Comparison of ENCODE assay signal across 16 cellular contexts in genomic region chr14:76564471-76565119, GRCh38.
DNase-seq lines count a peak whose midpoint lies in the region; ATAC-seq and TF ChIP-seq lines count a peak whose summit lies in the region.
"Had no signal": no experiment of that assay in that cellular context is flagged by ENCODE, and none has a peak within 500 bp of the region (broad histone marks: within the 10 kb centered on the region; RNA-seq: fewer than 3 reads in every experiment).

No MANE protein-coding gene starts in this region.

- no peak overlapping the region for H3K9ac ChIP-seq in mammary epithelial cell (ENCODE audit: insufficient read depth, low read length)
- H3K9ac ChIP-seq: BLaER1, KMS-11 had no signal

- no peaks in the 10 kb centered on the region for H4K20me1 ChIP-seq in mammary epithelial cell (ENCODE audit: insufficient read depth, low read length)
- H4K20me1 ChIP-seq: BLaER1 had no signal

- TF ChIP-seq CTCF in 22Rv1 (IDR thresholded peaks at IDR 0.05) (peak; percentile 9; the same call in 1 of the 2 replicates), GM06990 (IDR thresholded peaks at IDR 0.05; ENCODE audit: insufficient read depth, low read length, poor library complexity, severe bottlenecking) (peak; percentile 34), mammary epithelial cell (conservative IDR thresholded peaks at IDR 0.05 in 1 of 2, IDR thresholded peaks at IDR 0.05 in 1 of 2; ENCODE audit: extremely low read depth in 1 of 2, insufficient read depth in 1 of 2, low read depth in 1 of 2, low read length in 2 of 2) (peak; percentile 12 to 31)

- no peak overlapping the region for H3K4me2 ChIP-seq in mammary epithelial cell (ENCODE audit: insufficient read depth, low read depth, low read length)
- H3K4me2 ChIP-seq: BLaER1, KMS-11 had no signal

- WGBS in mammary epithelial cell (ENCODE audit: low coverage, missing lambda C conversion rate), result 42% methylated on average over 3 of the region's 4 CpGs

- no TSS peak for BruUV-seq in mammary epithelial cell (replicated peaks; lab: Mats Ljungman, UMichigan)

- H3K4me3 Mint-ChIP-seq in activated T-helper 2 cell treated with anti-CD3 and anti-CD28 coated beads, Interferon-gamma antibody, Interleukin-2, Interleukin-4, amounts not matched to agents 10 μg/mL and 5 μg/mL and 100 μg/mL, durations not matched to agents 14 hours and 24 hours and 36 hours (ENCODE audit: low read depth), result no peak overlapping the region
- H3K4me3 Mint-ChIP-seq: activated CD4-positive, alpha-beta memory T cell treated with anti-CD3 and anti-CD28 coated beads for 36 hours; nephron progenitor cell; T-helper 17 cell had no signal

- peak overlapping the region; percentile 28 for H2AFZ ChIP-seq in mammary epithelial cell (ENCODE audit: low read depth, low read length)

- in situ Hi-C loops in mammary epithelial cell (cut with MboI; ENCODE audit: low sequenced_read_pairs in 2 of 2), result no loop called here

- dilution Hi-C loops in mammary epithelial cell (cut with HindIII; ENCODE audit: low sequenced_read_pairs), result no loop called here

- H3K27ac ChIP-seq in 22Rv1, result no peak overlapping the region
- H3K27ac ChIP-seq in mammary epithelial cell (ENCODE audit: insufficient read depth, low read depth, low read length), result no peak overlapping the region
- H3K27ac ChIP-seq: BLaER1, KMS-11, sigmoid colon had no signal

- no peaks in the 10 kb centered on the region for H3K4me1 Mint-ChIP-seq in activated T-helper 2 cell treated with anti-CD3 and anti-CD28 coated beads, Interferon-gamma antibody, Interleukin-2, Interleukin-4, amounts not matched to agents 10 μg/mL and 5 μg/mL and 100 μg/mL, durations not matched to agents 14 hours and 24 hours and 36 hours (ENCODE audit: low read depth)
- H3K4me1 Mint-ChIP-seq: nephron progenitor cell, T-helper 17 cell had no signal

- H3K36me3 ChIP-seq in GM06990 (ENCODE audit: control insufficient read depth, insufficient read depth, low read length) (no peaks in the 10 kb centered on the region), mammary epithelial cell (ENCODE audit: insufficient read depth, low read length) (no peaks in the 10 kb centered on the region)
- H3K36me3 ChIP-seq: BLaER1, sigmoid colon had no signal

- no peak overlapping the region for H3K27ac Mint-ChIP-seq in activated T-helper 2 cell treated with anti-CD3 and anti-CD28 coated beads, Interferon-gamma antibody, Interleukin-2, Interleukin-4, amounts not matched to agents 10 μg/mL and 5 μg/mL and 100 μg/mL, durations not matched to agents 14 hours and 24 hours and 36 hours
- H3K27ac Mint-ChIP-seq: activated CD4-positive, alpha-beta memory T cell treated with anti-CD3 and anti-CD28 coated beads for 36 hours; nephron progenitor cell; T-helper 17 cell had no signal

- H3K4me1 ChIP-seq in mammary epithelial cell (ENCODE audit: insufficient read depth, low read length), result no peaks in the 10 kb centered on the region
- H3K4me1 ChIP-seq: BLaER1, sigmoid colon had no signal

- H3K4me3 ChIP-seq in GM06990 (replicated peaks; ENCODE audit: low read depth, low read length), result no peak overlapping the region
- H3K4me3 ChIP-seq in mammary epithelial cell (replicated peaks in 1 of 3; ENCODE audit: insufficient read depth in 1 of 3, low read depth in 2 of 3, low read length in 3 of 3), result no peak overlapping the region
- H3K4me3 ChIP-seq: BLaER1, sigmoid colon had no signal

- H3K27me3 ChIP-seq in GM06990 (replicated peaks; ENCODE audit: control insufficient read depth, insufficient read depth, low read length) (no peaks in the 10 kb centered on the region), mammary epithelial cell (ENCODE audit: insufficient read depth, low read length) (no peaks in the 10 kb centered on the region)
- H3K27me3 ChIP-seq: BLaER1, sigmoid colon had no signal

- H3K9me3 Mint-ChIP-seq in activated T-helper 2 cell treated with anti-CD3 and anti-CD28 coated beads, Interferon-gamma antibody, Interleukin-2, Interleukin-4, amounts not matched to agents 10 μg/mL and 5 μg/mL and 100 μg/mL, durations not matched to agents 14 hours and 24 hours and 36 hours, result no peaks in the 10 kb centered on the region
- H3K9me3 Mint-ChIP-seq: activated CD4-positive, alpha-beta memory T cell treated with anti-CD3 and anti-CD28 coated beads for 36 hours had no signal

- intact Hi-C loops in mammary epithelial cell (cut with micrococcal nuclease), result no loop called here
- intact Hi-C loops in activated T-helper 2 cell treated with anti-CD3 and anti-CD28 coated beads, Interferon-gamma antibody, Interleukin-2, Interleukin-4, amounts not matched to agents 10 μg/mL and 5 μg/mL and 100 μg/mL, durations not matched to agents 14 hours and 24 hours and 36 hours (cut with micrococcal nuclease), result no loop called here

- DNase-seq in GM06990 (ENCODE audit: extremely low read depth, insufficient read length), result no peak
- peak; percentile 38 for DNase-seq in NCI-H1694 (lab: John Stamatoyannopoulos, UW)
- DNase-seq in mammary epithelial cell, result peak; percentile 24
- no peak for DNase-seq in NCI-H2107 treated with DMSO at 0.1 percent for 48 hours (lab: John Stamatoyannopoulos, UW; ENCODE audit: unreplicated experiment)
- no peak for DNase-seq in activated T-helper 2 cell treated with anti-CD3 and anti-CD28 coated beads, Interferon-gamma antibody, Interleukin-2, Interleukin-4, amounts not matched to agents 10 μg/mL and 5 μg/mL and 100 μg/mL, durations not matched to agents 14 hours and 24 hours and 36 hours (ENCODE audit: low spot score)
- no peak for DNase-seq in NK-92 (lab: John Stamatoyannopoulos, UW; ENCODE audit: unreplicated experiment)
- DNase-seq: activated CD4-positive, alpha-beta memory T cell treated with anti-CD3 and anti-CD28 coated beads for 36 hours; activated gamma-delta T cell treated with Interleukin-2 at 50 U/mL for 16 hours; nephron progenitor cell; NK-92 treated with Interleukin-12 subunit alpha and Interleukin-12 subunit beta, amount 100 ng/mL, for 24 hours; sigmoid colon; T-helper 17 cell had no signal

- peaks cover 2% of the 10 kb centered on the region for H3K27me3 Mint-ChIP-seq in activated T-helper 2 cell treated with anti-CD3 and anti-CD28 coated beads, Interferon-gamma antibody, Interleukin-2, Interleukin-4, amounts not matched to agents 10 μg/mL and 5 μg/mL and 100 μg/mL, durations not matched to agents 14 hours and 24 hours and 36 hours (ENCODE audit: low read depth)

- H3K9me3 ChIP-seq in mammary epithelial cell (replicated peaks; ENCODE audit: insufficient read depth, low read length), result no peaks in the 10 kb centered on the region
- H3K9me3 ChIP-seq: sigmoid colon had no signal

- H3K79me2 ChIP-seq in mammary epithelial cell (ENCODE audit: insufficient read depth, low read length), result no peaks in the 10 kb centered on the region

- CTCF ChIA-PET in mammary epithelial cell (lab: Charles Lee; ENCODE audit: low non-redundant PET), result interaction anchor here (0.6 kb wide), 1 partner anchor 11 kb away, joined by 5 read pairs; no protein-coding TSS in a partner anchor

- no peaks in the 10 kb centered on the region for H3K36me3 Mint-ChIP-seq in activated T-helper 2 cell treated with anti-CD3 and anti-CD28 coated beads, Interferon-gamma antibody, Interleukin-2, Interleukin-4, amounts not matched to agents 10 μg/mL and 5 μg/mL and 100 μg/mL, durations not matched to agents 14 hours and 24 hours and 36 hours (ENCODE audit: low read depth)
- H3K36me3 Mint-ChIP-seq: activated CD4-positive, alpha-beta memory T cell treated with anti-CD3 and anti-CD28 coated beads for 36 hours had no signal

- ATAC-seq in GM19395 (IDR thresholded peaks at IDR 0.05; ENCODE audit: unreplicated experiment), result no peak
- ATAC-seq: T-helper 17 cell had no signal

Comparison
In these comparisons a context has a peak if more than half of its experiments do, and no peak if none do; other contexts are left out.
1. DNase-seq: peak in NCI-H1694 (single experiment) and mammary epithelial cell (single experiment); none in GM06990 (single experiment), NCI-H2107 treated with DMSO at 0.1 percent for 48 hours (single experiment), activated T-helper 2 cell treated with anti-CD3 and anti-CD28 coated beads, Interferon-gamma antibody, Interleukin-2, Interleukin-4, amounts not matched to agents 10 μg/mL and 5 μg/mL and 100 μg/mL, durations not matched to agents 14 hours and 24 hours and 36 hours (single experiment) and NK-92 (single experiment).
2. Peak in every context shown above with its lines, with median percentiles within 50 percentile points of each other: CTCF ChIP-seq.